Comparison of ENCODE assay signal across 23 cellular contexts in genomic region chr1:197342044-197342565, GRCh38.
"Had no signal": no experiment of that assay in that cellular context is flagged by ENCODE, and none has a peak within 500 bp of the region (broad histone marks: within the 10 kb centered on the region; RNA-seq: fewer than 3 reads in every experiment).

No MANE protein-coding gene starts in this region.

- DNase-seq: activated CD4-positive, alpha-beta memory T cell treated with anti-CD3 and anti-CD28 coated beads, Interleukin-2, amount 10 ng/mL, durations not matched to agents 7 days and 5 days; activated CD4-positive, alpha-beta T cell treated with anti-CD3 and anti-CD28 coated beads, Interleukin-2, amount 10 ng/mL, durations not matched to agents 7 days and 5 days; activated CD4-positive, CD25-positive, alpha-beta regulatory T cell treated with anti-CD3 and anti-CD28 coated beads, Interleukin-2, amount 50 U/mL, for 72 hours; activated effector memory CD4-positive, alpha-beta T cell treated with Interleukin-2 at 50 U/mL for 16 hours; activated naive CD4-positive, alpha-beta T cell treated with Interleukin-2 at 50 U/mL for 16 hours; cortex of kidney; effector memory CD8-positive, alpha-beta T cell; erythroblast; head of caudate nucleus; hippocampal formation; immature natural killer cell; kidney; natural killer cell; occipital lobe; psoas muscle; stimulated activated CD4-positive, alpha-beta T cell treated with anti-CD3 and anti-CD28 coated beads, Interleukin-15, amount 100 ng/mL, for 24 hours; stimulated activated CD4-positive, alpha-beta T cell treated with anti-CD3 and anti-CD28 coated beads, Interleukin-2, amount 100 ng/mL, for 24 hours; stimulated activated naive B cell treated with anti-CD40 and anti-IgM and Interleukin-4, amounts not matched to agents 10 μg/mL and 1 μg/mL and 100 μg/mL, for 72 hours; stomach; T-helper 9 cell; tibial artery; upper lobe of right lung; WERI-Rb-1 had no signal
